1 cellular context compared by ENCODE assay signal in the genomic region with DNA sequence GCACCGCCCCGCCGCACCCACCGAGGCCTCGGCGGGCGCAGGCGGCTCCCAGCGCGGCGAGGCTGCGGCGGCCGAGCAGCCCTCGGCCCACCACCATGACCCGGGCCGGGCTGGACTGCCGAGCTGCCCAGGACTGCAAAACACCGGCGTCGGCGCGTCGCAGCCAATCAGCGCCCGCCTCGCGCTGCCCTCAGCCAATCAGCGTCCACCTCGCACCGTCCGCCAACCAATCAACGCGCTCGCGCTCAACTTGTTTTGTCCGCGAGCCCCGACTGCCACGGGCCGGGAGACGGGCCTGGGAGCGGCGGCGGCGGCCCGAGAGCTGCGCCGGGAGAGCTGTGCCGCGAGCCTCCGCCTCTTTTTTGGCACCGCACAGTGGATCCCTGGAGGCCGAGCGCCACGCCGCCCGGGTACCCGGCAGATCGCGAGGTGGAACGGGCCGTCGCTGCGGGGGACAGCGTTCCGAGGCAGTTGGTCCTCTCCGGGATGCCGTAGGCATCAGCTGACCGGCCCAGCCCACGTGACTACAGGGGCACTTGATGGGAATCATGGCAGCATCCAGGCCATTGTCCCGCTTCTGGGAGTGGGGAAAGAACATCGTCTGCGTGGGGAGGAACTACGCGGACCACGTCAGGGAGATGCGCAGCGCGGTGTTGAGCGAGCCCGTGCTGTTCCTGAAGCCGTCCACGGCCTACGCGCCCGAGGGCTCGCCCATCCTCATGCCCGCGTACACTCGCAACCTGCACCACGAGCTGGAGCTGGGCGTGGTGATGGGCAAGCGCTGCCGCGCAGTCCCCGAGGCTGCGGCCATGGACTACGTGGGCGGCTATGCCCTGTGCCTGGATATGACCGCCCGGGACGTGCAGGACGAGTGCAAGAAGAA.
TF ChIP-seq lines count a peak whose summit lies in the region.

A gene (plus strand): TSS at position 516 of the 883 bp plus-strand sequence. CDS start 33 bp downstream, at position 549.
A gene (minus strand): TSS at position 135 of the 883 bp plus-strand sequence. CDS start 38 bp downstream, at position 97.

TF ChIP-seq in K562, 482 proteins besides CTCF, POLR2A, EP300 and RAD21 (continues in another document):
- TF ChIP-seq, protein P1, sequence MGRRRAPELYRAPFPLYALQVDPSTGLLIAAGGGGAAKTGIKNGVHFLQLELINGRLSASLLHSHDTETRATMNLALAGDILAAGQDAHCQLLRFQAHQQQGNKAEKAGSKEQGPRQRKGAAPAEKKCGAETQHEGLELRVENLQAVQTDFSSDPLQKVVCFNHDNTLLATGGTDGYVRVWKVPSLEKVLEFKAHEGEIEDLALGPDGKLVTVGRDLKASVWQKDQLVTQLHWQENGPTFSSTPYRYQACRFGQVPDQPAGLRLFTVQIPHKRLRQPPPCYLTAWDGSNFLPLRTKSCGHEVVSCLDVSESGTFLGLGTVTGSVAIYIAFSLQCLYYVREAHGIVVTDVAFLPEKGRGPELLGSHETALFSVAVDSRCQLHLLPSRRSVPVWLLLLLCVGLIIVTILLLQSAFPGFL (CRISPR knock-in tag; IDR thresholded peaks at IDR 0.05) = no peak
- no peak for TF ChIP-seq BRF1 (IDR thresholded peaks at IDR 0.05; ENCODE audit: borderline replicate concordance, extremely low read depth, insufficient read length)
- TF ChIP-seq CREM (IDR thresholded peaks at IDR 0.05; ENCODE audit: low read depth) = peak; percentile 59
- TF ChIP-seq ZNF347 (CRISPR knock-in tag; IDR thresholded peaks at IDR 0.05; ENCODE audit: low read depth) = no peak
- no peak for TF ChIP-seq SRSF1 (IDR thresholded peaks at IDR 0.05; ENCODE audit: low read depth, low read length)
- TF ChIP-seq HMG20B (CRISPR knock-in tag; IDR thresholded peaks at IDR 0.05) = no peak
- no peak for TF ChIP-seq ARHGAP35 (IDR thresholded peaks at IDR 0.05; ENCODE audit: partially characterized antibody)
- TF ChIP-seq ELF2 (CRISPR knock-in tag; IDR thresholded peaks at IDR 0.05) = no peak
- TF ChIP-seq, protein P2, sequence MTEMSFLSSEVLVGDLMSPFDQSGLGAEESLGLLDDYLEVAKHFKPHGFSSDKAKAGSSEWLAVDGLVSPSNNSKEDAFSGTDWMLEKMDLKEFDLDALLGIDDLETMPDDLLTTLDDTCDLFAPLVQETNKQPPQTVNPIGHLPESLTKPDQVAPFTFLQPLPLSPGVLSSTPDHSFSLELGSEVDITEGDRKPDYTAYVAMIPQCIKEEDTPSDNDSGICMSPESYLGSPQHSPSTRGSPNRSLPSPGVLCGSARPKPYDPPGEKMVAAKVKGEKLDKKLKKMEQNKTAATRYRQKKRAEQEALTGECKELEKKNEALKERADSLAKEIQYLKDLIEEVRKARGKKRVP (CRISPR knock-in tag; IDR thresholded peaks at IDR 0.05) = no peak
- TF ChIP-seq DMBX1 (CRISPR knock-in tag; IDR thresholded peaks at IDR 0.05; ENCODE audit: borderline replicate concordance) = peak; percentile 45; the same call in 1 of the 2 replicates
- TF ChIP-seq CREB1 (IDR thresholded peaks at IDR 0.05) = peak; percentile 44
- peak; percentile 83 for TF ChIP-seq CREB1 (CRISPR knock-in tag; IDR thresholded peaks at IDR 0.05)
- TF ChIP-seq, protein P3, sequence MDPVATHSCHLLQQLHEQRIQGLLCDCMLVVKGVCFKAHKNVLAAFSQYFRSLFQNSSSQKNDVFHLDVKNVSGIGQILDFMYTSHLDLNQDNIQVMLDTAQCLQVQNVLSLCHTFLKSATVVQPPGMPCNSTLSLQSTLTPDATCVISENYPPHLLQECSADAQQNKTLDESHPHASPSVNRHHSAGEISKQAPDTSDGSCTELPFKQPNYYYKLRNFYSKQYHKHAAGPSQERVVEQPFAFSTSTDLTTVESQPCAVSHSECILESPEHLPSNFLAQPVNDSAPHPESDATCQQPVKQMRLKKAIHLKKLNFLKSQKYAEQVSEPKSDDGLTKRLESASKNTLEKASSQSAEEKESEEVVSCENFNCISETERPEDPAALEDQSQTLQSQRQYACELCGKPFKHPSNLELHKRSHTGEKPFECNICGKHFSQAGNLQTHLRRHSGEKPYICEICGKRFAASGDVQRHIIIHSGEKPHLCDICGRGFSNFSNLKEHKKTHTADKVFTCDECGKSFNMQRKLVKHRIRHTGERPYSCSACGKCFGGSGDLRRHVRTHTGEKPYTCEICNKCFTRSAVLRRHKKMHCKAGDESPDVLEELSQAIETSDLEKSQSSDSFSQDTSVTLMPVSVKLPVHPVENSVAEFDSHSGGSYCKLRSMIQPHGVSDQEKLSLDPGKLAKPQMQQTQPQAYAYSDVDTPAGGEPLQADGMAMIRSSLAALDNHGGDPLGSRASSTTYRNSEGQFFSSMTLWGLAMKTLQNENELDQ (CRISPR knock-in tag; IDR thresholded peaks at IDR 0.05; ENCODE audit: borderline replicate concordance) = no peak
- peak; percentile 84 for TF ChIP-seq ATF7 (IDR thresholded peaks at IDR 0.05)
- TF ChIP-seq NR2C1 (IDR thresholded peaks at IDR 0.05) = no peak
- TF ChIP-seq NR2C1 (tag; IDR thresholded peaks at IDR 0.05) = peak; percentile 58
- TF ChIP-seq KHSRP (IDR thresholded peaks at IDR 0.05) = no peak
- TF ChIP-seq, protein P4, sequence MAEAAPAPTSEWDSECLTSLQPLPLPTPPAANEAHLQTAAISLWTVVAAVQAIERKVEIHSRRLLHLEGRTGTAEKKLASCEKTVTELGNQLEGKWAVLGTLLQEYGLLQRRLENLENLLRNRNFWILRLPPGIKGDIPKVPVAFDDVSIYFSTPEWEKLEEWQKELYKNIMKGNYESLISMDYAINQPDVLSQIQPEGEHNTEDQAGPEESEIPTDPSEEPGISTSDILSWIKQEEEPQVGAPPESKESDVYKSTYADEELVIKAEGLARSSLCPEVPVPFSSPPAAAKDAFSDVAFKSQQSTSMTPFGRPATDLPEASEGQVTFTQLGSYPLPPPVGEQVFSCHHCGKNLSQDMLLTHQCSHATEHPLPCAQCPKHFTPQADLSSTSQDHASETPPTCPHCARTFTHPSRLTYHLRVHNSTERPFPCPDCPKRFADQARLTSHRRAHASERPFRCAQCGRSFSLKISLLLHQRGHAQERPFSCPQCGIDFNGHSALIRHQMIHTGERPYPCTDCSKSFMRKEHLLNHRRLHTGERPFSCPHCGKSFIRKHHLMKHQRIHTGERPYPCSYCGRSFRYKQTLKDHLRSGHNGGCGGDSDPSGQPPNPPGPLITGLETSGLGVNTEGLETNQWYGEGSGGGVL (CRISPR knock-in tag; IDR thresholded peaks at IDR 0.05) = no peak
- TF ChIP-seq PTTG1 (tag; IDR thresholded peaks at IDR 0.05; ENCODE audit: low read depth) = no peak
- TF ChIP-seq, protein P5, sequence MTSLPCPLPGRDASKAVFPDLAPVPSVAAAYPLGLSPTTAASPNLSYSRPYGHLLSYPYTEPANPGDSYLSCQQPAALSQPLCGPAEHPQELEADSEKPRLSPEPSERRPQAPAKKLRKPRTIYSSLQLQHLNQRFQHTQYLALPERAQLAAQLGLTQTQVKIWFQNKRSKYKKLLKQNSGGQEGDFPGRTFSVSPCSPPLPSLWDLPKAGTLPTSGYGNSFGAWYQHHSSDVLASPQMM (CRISPR knock-in tag; IDR thresholded peaks at IDR 0.05) = no peak
- TF ChIP-seq, protein P6, sequence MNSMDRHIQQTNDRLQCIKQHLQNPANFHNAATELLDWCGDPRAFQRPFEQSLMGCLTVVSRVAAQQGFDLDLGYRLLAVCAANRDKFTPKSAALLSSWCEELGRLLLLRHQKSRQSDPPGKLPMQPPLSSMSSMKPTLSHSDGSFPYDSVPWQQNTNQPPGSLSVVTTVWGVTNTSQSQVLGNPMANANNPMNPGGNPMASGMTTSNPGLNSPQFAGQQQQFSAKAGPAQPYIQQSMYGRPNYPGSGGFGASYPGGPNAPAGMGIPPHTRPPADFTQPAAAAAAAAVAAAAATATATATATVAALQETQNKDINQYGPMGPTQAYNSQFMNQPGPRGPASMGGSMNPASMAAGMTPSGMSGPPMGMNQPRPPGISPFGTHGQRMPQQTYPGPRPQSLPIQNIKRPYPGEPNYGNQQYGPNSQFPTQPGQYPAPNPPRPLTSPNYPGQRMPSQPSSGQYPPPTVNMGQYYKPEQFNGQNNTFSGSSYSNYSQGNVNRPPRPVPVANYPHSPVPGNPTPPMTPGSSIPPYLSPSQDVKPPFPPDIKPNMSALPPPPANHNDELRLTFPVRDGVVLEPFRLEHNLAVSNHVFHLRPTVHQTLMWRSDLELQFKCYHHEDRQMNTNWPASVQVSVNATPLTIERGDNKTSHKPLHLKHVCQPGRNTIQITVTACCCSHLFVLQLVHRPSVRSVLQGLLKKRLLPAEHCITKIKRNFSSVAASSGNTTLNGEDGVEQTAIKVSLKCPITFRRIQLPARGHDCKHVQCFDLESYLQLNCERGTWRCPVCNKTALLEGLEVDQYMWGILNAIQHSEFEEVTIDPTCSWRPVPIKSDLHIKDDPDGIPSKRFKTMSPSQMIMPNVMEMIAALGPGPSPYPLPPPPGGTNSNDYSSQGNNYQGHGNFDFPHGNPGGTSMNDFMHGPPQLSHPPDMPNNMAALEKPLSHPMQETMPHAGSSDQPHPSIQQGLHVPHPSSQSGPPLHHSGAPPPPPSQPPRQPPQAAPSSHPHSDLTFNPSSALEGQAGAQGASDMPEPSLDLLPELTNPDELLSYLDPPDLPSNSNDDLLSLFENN (IDR thresholded peaks at IDR 0.05; ENCODE audit: low read depth in 2 of 2, low read length in 2 of 2) = no peak
- TF ChIP-seq, protein P7, sequence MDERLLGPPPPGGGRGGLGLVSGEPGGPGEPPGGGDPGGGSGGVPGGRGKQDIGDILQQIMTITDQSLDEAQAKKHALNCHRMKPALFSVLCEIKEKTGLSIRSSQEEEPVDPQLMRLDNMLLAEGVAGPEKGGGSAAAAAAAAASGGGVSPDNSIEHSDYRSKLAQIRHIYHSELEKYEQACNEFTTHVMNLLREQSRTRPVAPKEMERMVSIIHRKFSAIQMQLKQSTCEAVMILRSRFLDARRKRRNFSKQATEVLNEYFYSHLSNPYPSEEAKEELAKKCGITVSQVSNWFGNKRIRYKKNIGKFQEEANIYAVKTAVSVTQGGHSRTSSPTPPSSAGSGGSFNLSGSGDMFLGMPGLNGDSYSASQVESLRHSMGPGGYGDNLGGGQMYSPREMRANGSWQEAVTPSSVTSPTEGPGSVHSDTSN (CRISPR knock-in tag; IDR thresholded peaks at IDR 0.05; ENCODE audit: low read depth) = no peak
- TF ChIP-seq, protein P7 (tag; conservative IDR thresholded peaks at IDR 0.05; ENCODE audit: low read depth) = no peak
- no peak for TF ChIP-seq DNMT1 (IDR thresholded peaks at IDR 0.05)
- TF ChIP-seq ZBTB17 (CRISPR knock-in tag; IDR thresholded peaks at IDR 0.05) = peak; percentile 67
- TF ChIP-seq YBX1 (IDR thresholded peaks at IDR 0.05) = no peak
- TF ChIP-seq NR2F6 (CRISPR knock-in tag; IDR thresholded peaks at IDR 0.05) = no peak
- no peak for TF ChIP-seq SMAD3 (CRISPR knock-in tag; conservative IDR thresholded peaks at IDR 0.05)
- no peak for TF ChIP-seq HDAC8 (tag; IDR thresholded peaks at IDR 0.05)
- peak; percentile 27; the same call in 1 of the 2 replicates for TF ChIP-seq ESRRA (IDR thresholded peaks at IDR 0.05; ENCODE audit: borderline replicate concordance, low read depth)
- no peak for TF ChIP-seq ZNF140 (CRISPR knock-in tag; IDR thresholded peaks at IDR 0.05)
- no peak for TF ChIP-seq HMG20A (CRISPR knock-in tag; conservative IDR thresholded peaks at IDR 0.05)
